In genomic region chr5:80302636-80303035, GRCh38 we compare ENCODE assay signal across 1 cellular context.
TF ChIP-seq lines count a peak whose summit lies in the region.

No MANE protein-coding gene starts in this region.

TF ChIP-seq in IMR-90, 13 proteins besides CTCF, POLR2A, EP300 and RAD21:
- TF ChIP-seq RFX5 (IDR thresholded peaks at IDR 0.05; ENCODE audit: low read depth, low read length), result no peak
- no peak for TF ChIP-seq CEBPB (IDR thresholded peaks at IDR 0.05; ENCODE audit: low read depth, low read length)
- no peak for TF ChIP-seq NFE2L2 (IDR thresholded peaks at IDR 0.05; ENCODE audit: low read depth, low read length)
- no peak for TF ChIP-seq SMC3 (IDR thresholded peaks at IDR 0.05; ENCODE audit: low read depth, low read length)
- no peak for TF ChIP-seq USF2 (IDR thresholded peaks at IDR 0.05; ENCODE audit: low read depth, low read length)
- no peak for TF ChIP-seq BHLHE40 (IDR thresholded peaks at IDR 0.05; ENCODE audit: low read depth, low read length)
- no peak for TF ChIP-seq CHD1 (IDR thresholded peaks at IDR 0.05; ENCODE audit: low read depth, low read length)
- no peak for TF ChIP-seq MXI1 (IDR thresholded peaks at IDR 0.05; ENCODE audit: borderline replicate concordance, low read depth, low read length)
- TF ChIP-seq MAZ (IDR thresholded peaks at IDR 0.05; ENCODE audit: borderline replicate concordance, low read depth, low read length), result no peak
- TF ChIP-seq ELK1 (IDR thresholded peaks at IDR 0.05; ENCODE audit: borderline replicate concordance, low read depth, low read length), result no peak
- no peak for TF ChIP-seq RCOR1 (IDR thresholded peaks at IDR 0.05; ENCODE audit: insufficient replicate concordance, low read length)
- TF ChIP-seq MAFK (IDR thresholded peaks at IDR 0.05; ENCODE audit: low read depth, low read length), result no peak
- TF ChIP-seq FOS (IDR thresholded peaks at IDR 0.05; ENCODE audit: low read depth, low read length), result no peak
TF ChIP-seq in IMR-90: peak in this region for 0.
